17 cellular contexts compared by ENCODE assay signal in the genomic region with DNA sequence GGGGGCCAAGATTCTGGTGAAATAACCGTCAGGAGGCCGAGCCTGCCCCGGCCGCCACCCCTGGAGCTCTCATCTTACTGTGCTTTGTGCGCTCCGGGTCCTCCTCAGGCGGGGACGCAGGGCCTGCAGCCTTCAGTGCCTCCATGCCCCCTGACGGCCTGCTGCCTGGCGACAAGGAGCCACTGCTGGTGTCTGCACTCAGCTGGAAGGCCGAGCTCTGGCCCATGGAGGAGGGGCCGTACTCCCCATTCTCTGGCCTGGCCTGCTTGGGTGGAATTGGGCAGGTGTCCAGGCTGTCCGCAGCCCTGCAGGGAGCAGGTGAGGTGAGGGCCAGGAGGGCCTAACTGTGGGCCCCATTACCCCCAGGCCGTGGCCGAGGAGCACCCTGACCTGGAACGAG. TPM values are rescaled to one million over a fixed set of nuclear protein-coding genes. Genes with fewer than 3 reads are reported as not detected.
DNase-seq lines count a peak whose midpoint lies in the region; ATAC-seq and TF ChIP-seq lines count a peak whose summit lies in the region.
"Had no signal": no experiment of that assay in that cellular context is flagged by ENCODE, and none has a peak within 500 bp of the region (broad histone marks: within the 10 kb centered on the region; RNA-seq: fewer than 3 reads in every experiment).

No MANE protein-coding gene starts in this region.

- H3K27ac Mint-ChIP-seq in CD8-positive, alpha-beta T cell = no peak overlapping the region

- no peak overlapping the region for H3K27ac ChIP-seq in right lobe of liver
- no peak overlapping the region for H3K27ac ChIP-seq in spleen
- no peak overlapping the region for H3K27ac ChIP-seq in CD8-positive, alpha-beta T cell (ENCODE audit: low read depth, low read length)
- H3K27ac ChIP-seq in ascending aorta = no peak overlapping the region

- 87% methylated on average over 5 of the region's 16 CpGs for WGBS in right lobe of liver (ENCODE audit: insufficient coverage, low coverage, low lambda C conversion rate, missing lambda C conversion rate)
- WGBS in spleen, 5 donors = 94 to 98% (median 96%) methylated on average over 14 to 16 of the region's 16 CpGs

- no peaks in the 10 kb centered on the region for H3K27me3 Mint-ChIP-seq in CD8-positive, alpha-beta T cell (ENCODE audit: low read depth)
- H3K27me3 Mint-ChIP-seq: CD4-positive, CD25-positive, alpha-beta regulatory T cell had no signal

- POLR2A ChIA-PET in CD8-positive, alpha-beta T cell (lab: Charles Lee) = no interaction called here

- DNase-seq in stimulated activated CD4-positive, alpha-beta T cell treated with anti-CD3 and anti-CD28 coated beads, Interleukin-1b, Interleukin-23, amount 100 ng/mL, for 48 hours = peak; percentile 1
- no peak for DNase-seq in stimulated activated CD4-positive, alpha-beta T cell treated with anti-CD3 and anti-CD28 coated beads, Interleukin-4, amount 100 ng/mL, for 24 hours
- DNase-seq in right lobe of liver (peak in 2 of 3 donors; percentile 13 to 49), spleen (peak; percentile 73), ascending aorta (ENCODE audit: low spot score in 2 of 2) (no peak)
- DNase-seq in CD8-positive, alpha-beta T cell = no peak
- DNase-seq: Calu3, DMS79, IMR-90, NCI-H1930, NCI-H2171, NCI-H446 treated with DMSO at 0.1 percent for 48 hours, NCI-H774, SHP77 treated with DMSO at 0.1 percent for 48 hours had no signal

- no peaks in the 10 kb centered on the region for H3K27me3 ChIP-seq in right lobe of liver
- no peaks in the 10 kb centered on the region for H3K27me3 ChIP-seq in spleen (replicated peaks in 1 of 7)
- H3K27me3 ChIP-seq in CD8-positive, alpha-beta T cell (ENCODE audit: insufficient read depth, low read length) = no peaks in the 10 kb centered on the region
- no peaks in the 10 kb centered on the region for H3K27me3 ChIP-seq in ascending aorta

- peaks cover 0 to 9% (median 1%) of the 10 kb centered on the region in 4 donors for H3K4me1 ChIP-seq in right lobe of liver
- H3K4me1 ChIP-seq in spleen = peaks cover 9 to 16% (median 11%) of the 10 kb centered on the region in 6 donors
- H3K4me1 ChIP-seq in CD8-positive, alpha-beta T cell (ENCODE audit: insufficient read depth, low read length) = peaks cover 8% of the 10 kb centered on the region
- peaks cover 8 to 11% of the 10 kb centered on the region in 2 donors for H3K4me1 ChIP-seq in ascending aorta

- CTCF ChIA-PET in CD8-positive, alpha-beta T cell (lab: Charles Lee) = interaction anchor here (1.8 kb wide), 1 partner anchor 9 kb away, joined by 8 read pairs; no protein-coding TSS in a partner anchor

- H3K4me3 ChIP-seq in right lobe of liver = no peak overlapping the region
- no peak overlapping the region for H3K4me3 ChIP-seq in spleen
- H3K4me3 ChIP-seq in CD8-positive, alpha-beta T cell (ENCODE audit: low read depth, low read length) = no peak overlapping the region
- no peak overlapping the region for H3K4me3 ChIP-seq in ascending aorta
- H3K4me3 ChIP-seq: HAP-1 had no signal

- TF ChIP-seq POLR2A in right lobe of liver (IDR thresholded peaks at IDR 0.05) (no peak), spleen (IDR thresholded peaks at IDR 0.05) (no peak)

- no peaks in the 10 kb centered on the region for H3K9me3 Mint-ChIP-seq in CD8-positive, alpha-beta T cell

- no peaks in the 10 kb centered on the region for H3K9me3 ChIP-seq in right lobe of liver
- H3K9me3 ChIP-seq in spleen = peaks cover 0 to 7% (median 0%) of the 10 kb centered on the region in 8 donors
- no peaks in the 10 kb centered on the region for H3K9me3 ChIP-seq in CD8-positive, alpha-beta T cell (ENCODE audit: low read length)
- H3K9me3 ChIP-seq in ascending aorta = no peaks in the 10 kb centered on the region

- TF ChIP-seq CTCF in right lobe of liver (IDR thresholded peaks at IDR 0.05) (no peak), spleen (IDR thresholded peaks at IDR 0.05 in 8 of 11, conservative IDR thresholded peaks at IDR 0.05 in 3 of 11) (no peak), ascending aorta (IDR thresholded peaks at IDR 0.05) (no peak)
- no peak for TF ChIP-seq CTCF in CD8-positive, alpha-beta T cell (IDR thresholded peaks at IDR 0.05)

- ATAC-seq in right lobe of liver = no peak
- ATAC-seq in CD8-positive, alpha-beta T cell = no peak

- H3K4me3 Mint-ChIP-seq in CD8-positive, alpha-beta T cell = no peak overlapping the region
- H3K4me3 Mint-ChIP-seq: CD4-positive, CD25-positive, alpha-beta regulatory T cell had no signal

- peaks cover 34% of the 10 kb centered on the region for H3K36me3 Mint-ChIP-seq in CD8-positive, alpha-beta T cell

- intact Hi-C loops in right lobe of liver (cut with DNase I) (no loop called here), spleen (cut with DNase I; ENCODE audit: low total_unique reads) (no loop called here), ascending aorta (cut with DNase I) (no loop called here)
- intact Hi-C loops in CD8-positive, alpha-beta T cell (cut with DNase I, micrococcal nuclease) = no loop called here

- H3K36me3 ChIP-seq in right lobe of liver (peaks cover 0 to 48% (median 25%) of the 10 kb centered on the region in 4 donors), spleen (peaks cover 0 to 77% (median 52%) of the 10 kb centered on the region in 6 donors), ascending aorta (peaks cover 16 to 48% of the 10 kb centered on the region in 2 donors)
- H3K36me3 ChIP-seq in CD8-positive, alpha-beta T cell (ENCODE audit: insufficient read depth, low read length) = peaks cover 7% of the 10 kb centered on the region

- H3K4me1 Mint-ChIP-seq in CD8-positive, alpha-beta T cell (ENCODE audit: low read depth) = peaks cover 11% of the 10 kb centered on the region

RNA-seq across cellular contexts. Expression of a gene that starts 5.3 kb away (rescaled TPM):
- total RNA-seq in right lobe of liver (10 to 100 TPM; 10.8 to 16.8 (median 14.0) TPM), spleen (10 to 100 TPM in 6 of 7 donors, 1 to 10 TPM in 1; 9.5 to 21.8 (median 12.8) TPM), ascending aorta (17.5 TPM)
- 10 to 100 TPM in 1 of 3 donors, 1 to 10 TPM in 2; 3.4 to 12.0 (median 3.8) TPM for polyA plus RNA-seq in spleen
- 10 to 100 TPM; 13.9 to 14.9 TPM for total RNA-seq in CD8-positive, alpha-beta T cell

RNA-seq across cellular contexts. Expression of a gene that starts 8.2 kb away (rescaled TPM):
- total RNA-seq in right lobe of liver (10 to 100 TPM; 13.1 to 28.5 (median 16.9) TPM), spleen (10 to 100 TPM; 34.2 to 52.2 (median 47.1) TPM), ascending aorta (95.4 TPM)
- 10 to 100 TPM; 36.0 to 68.0 (median 62.7) TPM for polyA plus RNA-seq in spleen
- 10 to 100 TPM; 29.6 to 33.7 TPM for total RNA-seq in CD8-positive, alpha-beta T cell

RNA-seq across cellular contexts. Expression of a gene that starts 15.0 kb away (rescaled TPM):
- total RNA-seq in right lobe of liver (1 to 10 TPM; 2.7 to 6.7 (median 3.5) TPM), spleen (10 to 100 TPM in 3 of 7 donors, 1 to 10 TPM in 4; 6.0 to 13.8 (median 8.9) TPM), ascending aorta (not detected)
- 10 to 100 TPM in 1 of 3 donors, 1 to 10 TPM in 2; 5.9 to 10.1 (median 6.1) TPM for polyA plus RNA-seq in spleen
- total RNA-seq in CD8-positive, alpha-beta T cell = 1 to 10 TPM; 7.3 to 8.6 TPM
- total RNA-seq: G401 had no signal

RNA-seq across cellular contexts. Expression of a gene that starts 16.5 kb away (rescaled TPM):
- 10 to 100 TPM; 21.7 to 28.9 (median 24.4) TPM for total RNA-seq in right lobe of liver
- 10 to 100 TPM; 53.4 to 71.1 (median 61.6) TPM for total RNA-seq in spleen
- 10 to 100 TPM; 39.9 to 52.4 (median 41.9) TPM for polyA plus RNA-seq in spleen
- total RNA-seq in CD8-positive, alpha-beta T cell = 10 to 100 TPM; 51.6 to 51.9 TPM
- total RNA-seq in ascending aorta = 33.5 TPM

Comparison
In these comparisons a context has a peak if more than half of its experiments do, and no peak if none do; other contexts are left out.
1. DNase-seq: peak in stimulated activated CD4-positive, alpha-beta T cell treated with anti-CD3 and anti-CD28 coated beads, Interleukin-1b, Interleukin-23, amount 100 ng/mL, for 48 hours (single experiment), right lobe of liver (2 of 3) and spleen (single experiment); none in stimulated activated CD4-positive, alpha-beta T cell treated with anti-CD3 and anti-CD28 coated beads, Interleukin-4, amount 100 ng/mL, for 24 hours (single experiment), CD8-positive, alpha-beta T cell (0 of 7) and ascending aorta (0 of 2).